1 cellular context compared by ENCODE assay signal in genomic region chr11:76782526-76783293, GRCh38.
TF ChIP-seq lines count a peak whose summit lies in the region.

No MANE protein-coding gene starts in this region.

TF ChIP-seq in K562, 482 proteins besides CTCF, POLR2A, EP300 and RAD21 (continued from another document and continues in another):
- TF ChIP-seq, protein P1, sequence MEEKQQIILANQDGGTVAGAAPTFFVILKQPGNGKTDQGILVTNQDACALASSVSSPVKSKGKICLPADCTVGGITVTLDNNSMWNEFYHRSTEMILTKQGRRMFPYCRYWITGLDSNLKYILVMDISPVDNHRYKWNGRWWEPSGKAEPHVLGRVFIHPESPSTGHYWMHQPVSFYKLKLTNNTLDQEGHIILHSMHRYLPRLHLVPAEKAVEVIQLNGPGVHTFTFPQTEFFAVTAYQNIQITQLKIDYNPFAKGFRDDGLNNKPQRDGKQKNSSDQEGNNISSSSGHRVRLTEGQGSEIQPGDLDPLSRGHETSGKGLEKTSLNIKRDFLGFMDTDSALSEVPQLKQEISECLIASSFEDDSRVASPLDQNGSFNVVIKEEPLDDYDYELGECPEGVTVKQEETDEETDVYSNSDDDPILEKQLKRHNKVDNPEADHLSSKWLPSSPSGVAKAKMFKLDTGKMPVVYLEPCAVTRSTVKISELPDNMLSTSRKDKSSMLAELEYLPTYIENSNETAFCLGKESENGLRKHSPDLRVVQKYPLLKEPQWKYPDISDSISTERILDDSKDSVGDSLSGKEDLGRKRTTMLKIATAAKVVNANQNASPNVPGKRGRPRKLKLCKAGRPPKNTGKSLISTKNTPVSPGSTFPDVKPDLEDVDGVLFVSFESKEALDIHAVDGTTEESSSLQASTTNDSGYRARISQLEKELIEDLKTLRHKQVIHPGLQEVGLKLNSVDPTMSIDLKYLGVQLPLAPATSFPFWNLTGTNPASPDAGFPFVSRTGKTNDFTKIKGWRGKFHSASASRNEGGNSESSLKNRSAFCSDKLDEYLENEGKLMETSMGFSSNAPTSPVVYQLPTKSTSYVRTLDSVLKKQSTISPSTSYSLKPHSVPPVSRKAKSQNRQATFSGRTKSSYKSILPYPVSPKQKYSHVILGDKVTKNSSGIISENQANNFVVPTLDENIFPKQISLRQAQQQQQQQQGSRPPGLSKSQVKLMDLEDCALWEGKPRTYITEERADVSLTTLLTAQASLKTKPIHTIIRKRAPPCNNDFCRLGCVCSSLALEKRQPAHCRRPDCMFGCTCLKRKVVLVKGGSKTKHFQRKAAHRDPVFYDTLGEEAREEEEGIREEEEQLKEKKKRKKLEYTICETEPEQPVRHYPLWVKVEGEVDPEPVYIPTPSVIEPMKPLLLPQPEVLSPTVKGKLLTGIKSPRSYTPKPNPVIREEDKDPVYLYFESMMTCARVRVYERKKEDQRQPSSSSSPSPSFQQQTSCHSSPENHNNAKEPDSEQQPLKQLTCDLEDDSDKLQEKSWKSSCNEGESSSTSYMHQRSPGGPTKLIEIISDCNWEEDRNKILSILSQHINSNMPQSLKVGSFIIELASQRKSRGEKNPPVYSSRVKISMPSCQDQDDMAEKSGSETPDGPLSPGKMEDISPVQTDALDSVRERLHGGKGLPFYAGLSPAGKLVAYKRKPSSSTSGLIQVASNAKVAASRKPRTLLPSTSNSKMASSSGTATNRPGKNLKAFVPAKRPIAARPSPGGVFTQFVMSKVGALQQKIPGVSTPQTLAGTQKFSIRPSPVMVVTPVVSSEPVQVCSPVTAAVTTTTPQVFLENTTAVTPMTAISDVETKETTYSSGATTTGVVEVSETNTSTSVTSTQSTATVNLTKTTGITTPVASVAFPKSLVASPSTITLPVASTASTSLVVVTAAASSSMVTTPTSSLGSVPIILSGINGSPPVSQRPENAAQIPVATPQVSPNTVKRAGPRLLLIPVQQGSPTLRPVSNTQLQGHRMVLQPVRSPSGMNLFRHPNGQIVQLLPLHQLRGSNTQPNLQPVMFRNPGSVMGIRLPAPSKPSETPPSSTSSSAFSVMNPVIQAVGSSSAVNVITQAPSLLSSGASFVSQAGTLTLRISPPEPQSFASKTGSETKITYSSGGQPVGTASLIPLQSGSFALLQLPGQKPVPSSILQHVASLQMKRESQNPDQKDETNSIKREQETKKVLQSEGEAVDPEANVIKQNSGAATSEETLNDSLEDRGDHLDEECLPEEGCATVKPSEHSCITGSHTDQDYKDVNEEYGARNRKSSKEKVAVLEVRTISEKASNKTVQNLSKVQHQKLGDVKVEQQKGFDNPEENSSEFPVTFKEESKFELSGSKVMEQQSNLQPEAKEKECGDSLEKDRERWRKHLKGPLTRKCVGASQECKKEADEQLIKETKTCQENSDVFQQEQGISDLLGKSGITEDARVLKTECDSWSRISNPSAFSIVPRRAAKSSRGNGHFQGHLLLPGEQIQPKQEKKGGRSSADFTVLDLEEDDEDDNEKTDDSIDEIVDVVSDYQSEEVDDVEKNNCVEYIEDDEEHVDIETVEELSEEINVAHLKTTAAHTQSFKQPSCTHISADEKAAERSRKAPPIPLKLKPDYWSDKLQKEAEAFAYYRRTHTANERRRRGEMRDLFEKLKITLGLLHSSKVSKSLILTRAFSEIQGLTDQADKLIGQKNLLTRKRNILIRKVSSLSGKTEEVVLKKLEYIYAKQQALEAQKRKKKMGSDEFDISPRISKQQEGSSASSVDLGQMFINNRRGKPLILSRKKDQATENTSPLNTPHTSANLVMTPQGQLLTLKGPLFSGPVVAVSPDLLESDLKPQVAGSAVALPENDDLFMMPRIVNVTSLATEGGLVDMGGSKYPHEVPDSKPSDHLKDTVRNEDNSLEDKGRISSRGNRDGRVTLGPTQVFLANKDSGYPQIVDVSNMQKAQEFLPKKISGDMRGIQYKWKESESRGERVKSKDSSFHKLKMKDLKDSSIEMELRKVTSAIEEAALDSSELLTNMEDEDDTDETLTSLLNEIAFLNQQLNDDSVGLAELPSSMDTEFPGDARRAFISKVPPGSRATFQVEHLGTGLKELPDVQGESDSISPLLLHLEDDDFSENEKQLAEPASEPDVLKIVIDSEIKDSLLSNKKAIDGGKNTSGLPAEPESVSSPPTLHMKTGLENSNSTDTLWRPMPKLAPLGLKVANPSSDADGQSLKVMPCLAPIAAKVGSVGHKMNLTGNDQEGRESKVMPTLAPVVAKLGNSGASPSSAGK (IDR thresholded peaks at IDR 0.05): no peak; the same call in 1 of the 2 replicates
- TF ChIP-seq YY1 (IDR thresholded peaks at IDR 0.05; ENCODE audit: borderline replicate concordance in 1 of 3, control insufficient read depth in 1 of 3, extremely low read depth in 1 of 3, insufficient read depth in 3 of 3, insufficient read length in 1 of 3, insufficient replicate concordance in 2 of 3, low read depth in 1 of 3, low read length in 2 of 3) (peak in 2 of 3 experiments; percentile 57 to 86), STAG1 (CRISPR knock-in tag; IDR thresholded peaks at IDR 0.05; ENCODE audit: borderline replicate concordance) (no peak), HEY1 (CRISPR knock-in tag; IDR thresholded peaks at IDR 0.05; ENCODE audit: borderline replicate concordance) (no peak), ZFP30 (CRISPR knock-in tag; IDR thresholded peaks at IDR 0.05; ENCODE audit: borderline replicate concordance) (no peak), HDAC6 (IDR thresholded peaks at IDR 0.05; ENCODE audit: low read depth, low read length) (no peak), CHD1 (IDR thresholded peaks at IDR 0.05; ENCODE audit: low read length) (no peak), ZNF121 (CRISPR knock-in tag; conservative IDR thresholded peaks at IDR 0.05) (no peak), ZNF512 (tag; IDR thresholded peaks at IDR 0.05) (no peak), ZNF57 (CRISPR knock-in tag; IDR thresholded peaks at IDR 0.05) (no peak), HIVEP1 (CRISPR knock-in tag; IDR thresholded peaks at IDR 0.05) (no peak), SNRNP70 (optimal IDR thresholded peaks at IDR 0.05; ENCODE audit: low read depth, low read length) (no peak), TAL1 (IDR thresholded peaks at IDR 0.05) (no peak; the same call in 1 of the 2 replicates), FOSL1 (tag; conservative IDR thresholded peaks at IDR 0.05) (no peak; the same call in 1 of the 2 replicates), NFYB (IDR thresholded peaks at IDR 0.05; ENCODE audit: extremely low read depth, insufficient read length) (no peak), ZBTB33 (CRISPR knock-in tag; IDR thresholded peaks at IDR 0.05) (no peak), ZNF41 (CRISPR knock-in tag; conservative IDR thresholded peaks at IDR 0.05) (no peak), RBFOX2 (IDR thresholded peaks at IDR 0.05; ENCODE audit: low read depth, low read length) (peak; percentile 66; the same call in 1 of the 2 replicates), ZNF140 (CRISPR knock-in tag; IDR thresholded peaks at IDR 0.05) (no peak), PHF8 (IDR thresholded peaks at IDR 0.05; ENCODE audit: borderline replicate concordance, low read length) (no peak), ZMIZ1 (IDR thresholded peaks at IDR 0.05; ENCODE audit: low read depth in 2 of 2, low read length in 2 of 2) (0 out of 4 replicates have a peak, but pooled peaks of 1 of the 2 experiments have one; percentile 26), PRPF4 (IDR thresholded peaks at IDR 0.05; ENCODE audit: insufficient read depth, low read depth, low read length, poor library complexity, severe bottlenecking) (no peak), KLF1 (tag; IDR thresholded peaks at IDR 0.05) (no peak)
- TF ChIP-seq, protein P2, sequence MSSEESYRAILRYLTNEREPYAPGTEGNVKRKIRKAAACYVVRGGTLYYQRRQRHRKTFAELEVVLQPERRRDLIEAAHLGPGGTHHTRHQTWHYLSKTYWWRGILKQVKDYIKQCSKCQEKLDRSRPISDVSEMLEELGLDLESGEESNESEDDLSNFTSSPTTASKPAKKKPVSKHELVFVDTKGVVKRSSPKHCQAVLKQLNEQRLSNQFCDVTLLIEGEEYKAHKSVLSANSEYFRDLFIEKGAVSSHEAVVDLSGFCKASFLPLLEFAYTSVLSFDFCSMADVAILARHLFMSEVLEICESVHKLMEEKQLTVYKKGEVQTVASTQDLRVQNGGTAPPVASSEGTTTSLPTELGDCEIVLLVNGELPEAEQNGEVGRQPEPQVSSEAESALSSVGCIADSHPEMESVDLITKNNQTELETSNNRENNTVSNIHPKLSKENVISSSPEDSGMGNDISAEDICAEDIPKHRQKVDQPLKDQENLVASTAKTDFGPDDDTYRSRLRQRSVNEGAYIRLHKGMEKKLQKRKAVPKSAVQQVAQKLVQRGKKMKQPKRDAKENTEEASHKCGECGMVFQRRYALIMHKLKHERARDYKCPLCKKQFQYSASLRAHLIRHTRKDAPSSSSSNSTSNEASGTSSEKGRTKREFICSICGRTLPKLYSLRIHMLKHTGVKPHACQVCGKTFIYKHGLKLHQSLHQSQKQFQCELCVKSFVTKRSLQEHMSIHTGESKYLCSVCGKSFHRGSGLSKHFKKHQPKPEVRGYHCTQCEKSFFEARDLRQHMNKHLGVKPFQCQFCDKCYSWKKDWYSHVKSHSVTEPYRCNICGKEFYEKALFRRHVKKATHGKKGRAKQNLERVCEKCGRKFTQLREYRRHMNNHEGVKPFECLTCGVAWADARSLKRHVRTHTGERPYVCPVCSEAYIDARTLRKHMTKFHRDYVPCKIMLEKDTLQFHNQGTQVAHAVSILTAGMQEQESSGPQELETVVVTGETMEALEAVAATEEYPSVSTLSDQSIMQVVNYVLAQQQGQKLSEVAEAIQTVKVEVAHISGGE (CRISPR knock-in tag; IDR thresholded peaks at IDR 0.05): no peak
- TF ChIP-seq, protein P3, sequence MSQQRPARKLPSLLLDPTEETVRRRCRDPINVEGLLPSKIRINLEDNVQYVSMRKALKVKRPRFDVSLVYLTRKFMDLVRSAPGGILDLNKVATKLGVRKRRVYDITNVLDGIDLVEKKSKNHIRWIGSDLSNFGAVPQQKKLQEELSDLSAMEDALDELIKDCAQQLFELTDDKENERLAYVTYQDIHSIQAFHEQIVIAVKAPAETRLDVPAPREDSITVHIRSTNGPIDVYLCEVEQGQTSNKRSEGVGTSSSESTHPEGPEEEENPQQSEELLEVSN (IDR thresholded peaks at IDR 0.05; ENCODE audit: borderline replicate concordance in 1 of 2, extremely low read depth in 1 of 2, insufficient read depth in 1 of 2, insufficient read length in 1 of 2, low read depth in 1 of 2, low read length in 1 of 2, poor library complexity in 1 of 2, severe bottlenecking in 1 of 2): no peak
- TF ChIP-seq, protein P4, sequence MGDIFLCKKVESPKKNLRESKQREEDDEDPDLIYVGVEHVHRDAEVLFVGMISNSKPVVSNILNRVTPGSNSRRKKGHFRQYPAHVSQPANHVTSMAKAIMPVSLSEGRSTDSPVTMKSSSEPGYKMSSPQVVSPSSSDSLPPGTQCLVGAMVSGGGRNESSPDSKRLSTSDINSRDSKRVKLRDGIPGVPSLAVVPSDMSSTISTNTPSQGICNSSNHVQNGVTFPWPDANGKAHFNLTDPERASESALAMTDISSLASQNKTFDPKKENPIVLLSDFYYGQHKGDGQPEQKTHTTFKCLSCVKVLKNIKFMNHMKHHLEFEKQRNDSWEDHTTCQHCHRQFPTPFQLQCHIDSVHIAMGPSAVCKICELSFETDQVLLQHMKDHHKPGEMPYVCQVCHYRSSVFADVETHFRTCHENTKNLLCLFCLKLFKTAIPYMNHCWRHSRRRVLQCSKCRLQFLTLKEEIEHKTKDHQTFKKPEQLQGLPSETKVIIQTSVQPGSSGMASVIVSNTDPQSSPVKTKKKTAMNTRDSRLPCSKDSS (IDR thresholded peaks at IDR 0.05; ENCODE audit: low read depth, partially characterized antibody): no peak
